Comparison of ENCODE assay signal across 12 cellular contexts in the genomic region with DNA sequence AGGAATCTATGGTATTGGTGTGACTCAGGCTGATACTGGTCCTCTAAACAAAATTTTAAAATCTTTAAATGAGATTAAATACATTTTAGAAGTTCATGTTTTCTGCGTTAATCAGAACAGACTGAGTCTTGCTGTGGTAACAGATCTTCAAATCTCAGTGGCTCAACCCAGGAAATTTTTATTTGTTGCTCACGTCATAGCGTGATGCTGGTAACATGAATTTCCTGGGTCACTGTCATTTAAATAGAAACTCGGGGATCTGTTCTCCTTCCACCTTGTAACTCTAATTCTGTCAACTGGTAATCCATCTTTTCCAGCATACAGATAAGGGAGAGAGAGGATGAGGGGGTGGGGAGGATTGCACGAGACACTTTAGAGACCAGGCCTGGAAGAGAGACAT.
"Had no signal": no experiment of that assay in that cellular context is flagged by ENCODE, and none has a peak within 500 bp of the region (broad histone marks: within the 10 kb centered on the region; RNA-seq: fewer than 3 reads in every experiment).

No MANE protein-coding gene starts in this region.

- ATAC-seq: left lobe of liver, natural killer cell, sciatic nerve had no signal

- H3K4me3 ChIP-seq: colonic mucosa, heart left ventricle, upper lobe of left lung, uterus had no signal

- H3K36me3 ChIP-seq: colonic mucosa, heart left ventricle, upper lobe of left lung, uterus had no signal

- H3K27ac ChIP-seq: colonic mucosa, heart left ventricle, upper lobe of left lung had no signal

- H3K9me3 ChIP-seq: colonic mucosa, upper lobe of left lung, uterus had no signal

- H3K27me3 ChIP-seq: colonic mucosa, heart left ventricle, upper lobe of left lung, uterus had no signal

- DNase-seq: colonic mucosa; dermis blood vessel endothelial cell; heart left ventricle; hypothalamus; mammary epithelial cell; natural killer cell; posterior cingulate gyrus; stimulated activated naive CD4-positive, alpha-beta T cell treated with Interleukin-2 at 50 U/mL for 16 hours; upper lobe of left lung; uterus had no signal
